8 cellular contexts compared by ENCODE assay signal in genomic region chr1:112957133-112957812, GRCh38. TPM values are rescaled to one million over a fixed set of nuclear protein-coding genes. Genes with fewer than 3 reads are reported as not detected.
A peak's percentile ranks its signal among the peaks of the same experiment; 100 is the strongest.
DNase-seq lines count a peak whose midpoint lies in the region; FAIRE-seq and TF ChIP-seq lines count a peak whose summit lies in the region.

No MANE protein-coding gene starts in this region.

- H2BK5ac ChIP-seq in H9 (ENCODE audit: insufficient read length, low read length), result no peak overlapping the region

- H3K27me3 Mint-ChIP-seq in H9 (ENCODE audit: low read depth), result no peaks in the 10 kb centered on the region

- H3K27me3 ChIP-seq in H9 (ENCODE audit: insufficient read depth, low read length) (no peaks in the 10 kb centered on the region), bronchial epithelial cell (ENCODE audit: control insufficient read depth, insufficient read depth, low read length) (no peaks in the 10 kb centered on the region), kidney epithelial cell (ENCODE audit: control insufficient read depth, insufficient read depth, low read length) (no peaks in the 10 kb centered on the region)

- no CpG with 5 or more reads among the region's 11 CpGs for WGBS in H9 (ENCODE audit: extremely low coverage, insufficient read length, low lambda C conversion rate)

- no peak overlapping the region for H4K91ac ChIP-seq in H9 (ENCODE audit: insufficient read length, low read depth, low read length)

- no peak overlapping the region for H2BK120ac ChIP-seq in H9 (ENCODE audit: low read depth, low read length, poor library complexity, severe bottlenecking)

- DNase-seq in GM10248 (ENCODE audit: extremely low spot score) (peak; percentile 83), H9 (peak; percentile 65), M059J (ENCODE audit: low read depth) (peak; percentile 95), T-helper 9 cell (peak; percentile 6), bronchial epithelial cell (ENCODE audit: low read depth) (peak; percentile 76), kidney epithelial cell (ENCODE audit: low read depth) (peak; percentile 78), NCI-H1048 (lab: John Stamatoyannopoulos, UW) (no peak)
- DNase-seq in stimulated activated CD4-positive, alpha-beta T cell treated with anti-CD3 and anti-CD28 coated beads, Interleukin-2, amount 100 ng/mL, for 24 hours, result peak; percentile 31 to 44

- H2BK15ac ChIP-seq in H9 (ENCODE audit: low read depth, low read length), result no peak overlapping the region

- H3K9me3 Mint-ChIP-seq in H9, result no peaks in the 10 kb centered on the region; a peak in 1 of 5 replicates

- H3T11ph ChIP-seq in H9 (ENCODE audit: low read length), result no peak overlapping the region

- H4K5ac ChIP-seq in H9 (ENCODE audit: insufficient read length, low read depth, low read length), result no peak overlapping the region

- H3K27ac Mint-ChIP-seq in H9, result peak overlapping the region; percentile 96 to 99 (median 99)

- no peak overlapping the region for H4K8ac ChIP-seq in H9 (replicated peaks; ENCODE audit: insufficient read length, low read depth, low read length)

- no peaks in the 10 kb centered on the region for H3K9me3 ChIP-seq in H9 (ENCODE audit: control insufficient read depth, low read depth, low read length)

- H3K4me1 Mint-ChIP-seq in H9, result peaks cover 42 to 47% of the 10 kb centered on the region in 2 experiments

- H3K36me3 Mint-ChIP-seq in H9 (ENCODE audit: insufficient read depth in 1 of 3, low read depth in 3 of 3), result peaks cover 37 to 54% (median 48%) of the 10 kb centered on the region in 3 experiments

- H2BK20ac ChIP-seq in H9 (ENCODE audit: low read depth, low read length, poor library complexity, severe bottlenecking), result no peak overlapping the region

- peaks cover 13% of the 10 kb centered on the region for H3K23me2 ChIP-seq in H9 (ENCODE audit: insufficient read length, low read depth, low read length, poor library complexity, severe bottlenecking)

- no peak overlapping the region for H2BK12ac ChIP-seq in H9 (ENCODE audit: insufficient read length, low read depth, low read length)

- no peak overlapping the region for H3K56ac ChIP-seq in H9 (ENCODE audit: insufficient read length, low read depth, low read length)

- H3K4me1 ChIP-seq in H9 (ENCODE audit: insufficient read depth, low read length), result peaks cover 2% of the 10 kb centered on the region; the same call in 1 of the 2 replicates

- no peak overlapping the region for H2AK5ac ChIP-seq in H9 (ENCODE audit: insufficient read length, low read length)

- H3K14ac ChIP-seq in H9 (ENCODE audit: insufficient read depth, low read length), result no peak overlapping the region

- H3K4me2 ChIP-seq in H9 (ENCODE audit: insufficient read depth, insufficient read length, low read length), result peak overlapping the region; percentile 98

- peaks cover 1% of the 10 kb centered on the region for H3K36me3 ChIP-seq in bronchial epithelial cell (ENCODE audit: control insufficient read depth, insufficient read depth, low read length)
- H3K36me3 ChIP-seq in kidney epithelial cell (ENCODE audit: control insufficient read depth, insufficient read depth, low read length), result no peaks in the 10 kb centered on the region

- CTCF ChIA-PET in GM10248 (lab: Yijun Ruan, JAX), result interaction anchor here (1.0 to 2.2 kb wide), 2 partner anchors 9 to 116 kb away, joined by 3 to 11 read pairs; partner anchors contain the start of gene LRIG2

- H4K20me1 ChIP-seq in H9 (ENCODE audit: control insufficient read depth, insufficient read depth, insufficient read length), result no peaks in the 10 kb centered on the region

- H3K9ac ChIP-seq in H9 (ENCODE audit: extremely low read depth, insufficient read length, low read length), result no peak overlapping the region

- no peak for FAIRE-seq in bronchial epithelial cell (lab: Jason Lieb, UNC)

- no peak overlapping the region for H3K18ac ChIP-seq in H9 (ENCODE audit: insufficient read length, low read depth, low read length)

- H3K4me3 Mint-ChIP-seq in H9, result peak overlapping the region; percentile 98 to 99

- no peak overlapping the region for H2AFZ ChIP-seq in H9 (ENCODE audit: low read length)

- no peak for TF ChIP-seq CTCF in GM10248 (IDR thresholded peaks at IDR 0.05; ENCODE audit: control extremely low read depth, extremely low read depth, low read depth, missing control alignments)
- TF ChIP-seq CTCF in H9 (conservative IDR thresholded peaks at IDR 0.05), result no peak
- TF ChIP-seq CTCF in bronchial epithelial cell (IDR thresholded peaks at IDR 0.05; ENCODE audit: insufficient read depth, low read length, severe bottlenecking), result no peak
- TF ChIP-seq CTCF in kidney epithelial cell (IDR thresholded peaks at IDR 0.05; ENCODE audit: insufficient read depth, low read length, poor library complexity, severe bottlenecking), result no peak

- H3K79me1 ChIP-seq in H9 (ENCODE audit: insufficient read depth, low read depth, low read length, poor library complexity, severe bottlenecking), result no peaks in the 10 kb centered on the region

- H3K4ac ChIP-seq in H9 (ENCODE audit: low read depth, low read length), result no peak overlapping the region

- H3K27ac ChIP-seq in H9 (ENCODE audit: insufficient read length, low read depth, low read length), result no peak overlapping the region

- POLR2A ChIA-PET in GM10248 (lab: Yijun Ruan, JAX), result interaction anchor here (1.5 kb wide), 1 partner anchor 13 kb away, joined by 3 read pairs; no protein-coding TSS in a partner anchor

- H3K23ac ChIP-seq in H9 (ENCODE audit: insufficient read length, low read depth, low read length), result no peak overlapping the region

- peaks cover 52% of the 10 kb centered on the region for H3K79me2 ChIP-seq in H9 (ENCODE audit: insufficient read depth, low read length)

- H3K4me3 ChIP-seq in bronchial epithelial cell (ENCODE audit: low read depth, low read length) (peak overlapping the region; percentile 97), kidney epithelial cell (ENCODE audit: low read depth, low read length) (peak overlapping the region; percentile 76)

RNA-seq across cellular contexts. Expression of gene SLC16A1, which starts 1.3 kb away (rescaled TPM):
- total RNA-seq in H9 (2021) (379 and 381 TPM in 2 replicates), bronchial epithelial cell (180 and 213 TPM in 2 replicates), kidney epithelial cell (73.3 and 93.6 TPM in 2 replicates)
- total RNA-seq in M059J (2014; rRNA removed; shearing (Covaris generic)), result 81.5 and 116 TPM in 2 replicates
